Comparison of ENCODE assay signal across 8 cellular contexts in the genomic region with DNA sequence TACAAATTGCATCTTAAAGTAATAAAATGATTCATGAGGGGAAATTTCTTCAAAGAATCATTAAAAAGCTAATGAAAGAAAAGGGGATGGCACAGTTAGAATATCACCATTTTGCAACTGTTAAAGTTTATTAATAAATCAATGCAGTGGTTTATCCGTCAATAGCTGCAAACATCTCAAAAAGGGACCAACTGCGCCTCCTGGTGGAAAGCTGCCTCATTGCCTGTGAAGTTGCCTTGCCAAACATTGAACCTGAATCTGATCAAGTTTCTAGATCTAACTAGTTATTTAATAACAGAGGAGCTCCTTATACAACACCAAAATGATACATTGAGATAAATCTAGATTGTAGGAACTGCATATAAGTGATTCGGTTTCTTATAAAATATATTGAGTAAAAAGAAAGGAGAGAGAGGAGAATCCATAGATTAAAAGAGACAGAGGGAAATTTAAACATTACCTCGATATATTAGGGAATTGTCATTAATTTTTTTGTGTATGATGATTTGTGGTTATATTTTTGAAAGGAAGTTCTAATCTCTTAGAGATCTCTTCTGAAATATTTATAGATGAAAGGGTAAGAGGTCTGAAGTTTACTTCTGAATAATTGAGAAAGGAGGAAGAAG. TPM values are rescaled to one million over a fixed set of nuclear protein-coding genes. Genes with fewer than 3 reads are reported as not detected.
DNase-seq lines count a peak whose midpoint lies in the region; ATAC-seq, FAIRE-seq and TF ChIP-seq lines count a peak whose summit lies in the region.

No MANE protein-coding gene starts in this region.

- peak; percentile 87 for FAIRE-seq in kidney (lab: Jason Lieb, UNC)

- H3K27ac ChIP-seq in VCaP = no peak overlapping the region
- no peak overlapping the region for H3K27ac ChIP-seq in kidney (ENCODE audit: low read depth in 2 of 2, low read length in 2 of 2)

- CTCF ChIA-PET in MCF 10A (lab: Yijun Ruan, JAX) = interaction anchor here (0.6 to 20.5 kb wide), 63 partner anchors 11 to 1245 kb away, joined by 3 to 601 read pairs (median 4); a partner anchor contains a TSS

- no peaks in the 10 kb centered on the region for H3K36me3 ChIP-seq in kidney (ENCODE audit: control insufficient read depth in 1 of 2, insufficient read depth in 2 of 2, low read length in 2 of 2)

- no peaks in the 10 kb centered on the region for H3K4me1 Mint-ChIP-seq in MCF 10A (ENCODE audit: insufficient read depth, unreplicated experiment)

- no TSS peak for BruUV-seq in MCF 10A (replicated peaks; lab: Mats Ljungman, UMichigan)

- H3K4me3 ChIP-seq in kidney (ENCODE audit: low read length in 2 of 2) = no peak overlapping the region

- H3K27ac Mint-ChIP-seq in MCF 10A (ENCODE audit: low read depth, unreplicated experiment) = no peak overlapping the region

- peak; percentile 98 for TF ChIP-seq CTCF in VCaP (conservative IDR thresholded peaks at IDR 0.05)
- peak; percentile 79 for TF ChIP-seq CTCF in MCF 10A (IDR thresholded peaks at IDR 0.05; ENCODE audit: unreplicated experiment)
- TF ChIP-seq CTCF in kidney (IDR thresholded peaks at IDR 0.05; ENCODE audit: borderline replicate concordance, extremely low read depth, insufficient read depth) = peak; percentile 93

- intact Hi-C loops in MCF 10A (cut with micrococcal nuclease) = loop anchor here (1.0 to 10.0 kb wide), 2 partner anchors 202 to 645 kb away; no protein-coding TSS in a partner anchor
- intact Hi-C loops in kidney (cut with DNase I) = loop anchor here (5.0 to 10.0 kb wide), 2 partner anchors 203 to 385 kb away; no protein-coding TSS in a partner anchor

- peak; percentile 39 to 48 for DNase-seq in AML-193 (lab: John Stamatoyannopoulos, UW)
- peak; percentile 16 for DNase-seq in NCI-H146 treated with DMSO at 0.1 percent for 48 hours (lab: John Stamatoyannopoulos, UW; ENCODE audit: unreplicated experiment)
- DNase-seq in MCF 10A (ENCODE audit: unreplicated experiment) = peak; percentile 73
- peak; percentile 78 for DNase-seq in kidney
- peak; percentile 70 to 81 for DNase-seq in stimulated activated CD4-positive, alpha-beta T cell treated with anti-CD3 and anti-CD28 coated beads, Interleukin-1b, Interleukin-23, amount 100 ng/mL, for 4 hours (ENCODE audit: low read depth in 2 of 2)

- POLR2A ChIA-PET in MCF 10A (lab: Yijun Ruan, JAX) = interaction anchor here (0.6 to 3.4 kb wide), 12 partner anchors 9 to 445 kb away, joined by 3 to 43 read pairs (median 4); a partner anchor contains a TSS

- no peaks in the 10 kb centered on the region for H3K9me3 ChIP-seq in kidney (ENCODE audit: control insufficient read depth in 1 of 2, low read length in 2 of 2)

- ATAC-seq in GM19463 (IDR thresholded peaks at IDR 0.05; ENCODE audit: unreplicated experiment) (peak; percentile 56), HG02623 (IDR thresholded peaks at IDR 0.05; ENCODE audit: unreplicated experiment) (no peak)

- no peaks in the 10 kb centered on the region for H3K36me3 Mint-ChIP-seq in MCF 10A (ENCODE audit: insufficient read depth, unreplicated experiment)

- H3K9ac ChIP-seq in kidney (ENCODE audit: low read length in 2 of 2) = no peak overlapping the region

- H3K9me3 Mint-ChIP-seq in MCF 10A (ENCODE audit: unreplicated experiment) = no peaks in the 10 kb centered on the region

- H3K27me3 Mint-ChIP-seq in MCF 10A (ENCODE audit: insufficient read depth, unreplicated experiment) = no peaks in the 10 kb centered on the region

- H3K4me1 ChIP-seq in kidney (ENCODE audit: control insufficient read depth in 1 of 2, insufficient read depth in 1 of 2, low read depth in 1 of 2, low read length in 2 of 2) = peaks cover 0 to 2% of the 10 kb centered on the region in 2 donors

- peak overlapping the region; percentile 49 for H3K4me3 Mint-ChIP-seq in MCF 10A (ENCODE audit: unreplicated experiment)

RNA-seq across cellular contexts. Expression of a gene that starts 6.9 kb away (rescaled TPM):
- total RNA-seq in MCF 10A (2022) (56.1 and 59.6 TPM in 2 replicates), kidney (47.6 TPM)
- 132 TPM for polyA plus RNA-seq in kidney (ENCODE audit: insufficient read depth, low read depth, low replicate concordance)

RNA-seq across cellular contexts. Expression of a gene that starts 27.4 kb away (rescaled TPM):
- total RNA-seq in MCF 10A (2022) = 16.7 and 18.4 TPM in 2 replicates
- 15.6 TPM for total RNA-seq in kidney
- polyA plus RNA-seq in kidney (ENCODE audit: insufficient read depth, low read depth, low replicate concordance) = 8.1 TPM

RNA-seq across cellular contexts. Expression of a gene that starts 27.7 kb away (rescaled TPM):
- total RNA-seq in MCF 10A (2022) = 7.4 and 7.8 TPM in 2 replicates
- total RNA-seq in kidney = 14.6 TPM
- 36.9 TPM for polyA plus RNA-seq in kidney (ENCODE audit: insufficient read depth, low read depth, low replicate concordance)

RNA-seq across cellular contexts. Expression of a gene that starts 53.8 kb away (rescaled TPM):
- total RNA-seq in MCF 10A (2022) (3.0 and 3.2 TPM in 2 replicates), kidney (13.1 TPM)
- polyA plus RNA-seq in kidney (ENCODE audit: insufficient read depth, low read depth, low replicate concordance) = 5.0 TPM

RNA-seq across cellular contexts. Expression of a gene that starts 55.6 kb away (rescaled TPM):
- total RNA-seq in MCF 10A (2022) (not detected in 2 replicates), kidney (not detected)
- polyA plus RNA-seq in kidney (ENCODE audit: insufficient read depth, low read depth, low replicate concordance) = not detected

Comparison
In these comparisons a context has a peak if more than half of its experiments do, and no peak if none do; other contexts are left out.
1. DNase-seq: peak in every context shown above with its lines; median percentile 78 in kidney; 76 in stimulated activated CD4-positive, alpha-beta T cell treated with anti-CD3 and anti-CD28 coated beads, Interleukin-1b, Interleukin-23, amount 100 ng/mL, for 4 hours; 73 in MCF 10A; 44 in AML-193; 16 in NCI-H146 treated with DMSO at 0.1 percent for 48 hours.